ENCODE assay signal across 14 cellular contexts in the genomic region with DNA sequence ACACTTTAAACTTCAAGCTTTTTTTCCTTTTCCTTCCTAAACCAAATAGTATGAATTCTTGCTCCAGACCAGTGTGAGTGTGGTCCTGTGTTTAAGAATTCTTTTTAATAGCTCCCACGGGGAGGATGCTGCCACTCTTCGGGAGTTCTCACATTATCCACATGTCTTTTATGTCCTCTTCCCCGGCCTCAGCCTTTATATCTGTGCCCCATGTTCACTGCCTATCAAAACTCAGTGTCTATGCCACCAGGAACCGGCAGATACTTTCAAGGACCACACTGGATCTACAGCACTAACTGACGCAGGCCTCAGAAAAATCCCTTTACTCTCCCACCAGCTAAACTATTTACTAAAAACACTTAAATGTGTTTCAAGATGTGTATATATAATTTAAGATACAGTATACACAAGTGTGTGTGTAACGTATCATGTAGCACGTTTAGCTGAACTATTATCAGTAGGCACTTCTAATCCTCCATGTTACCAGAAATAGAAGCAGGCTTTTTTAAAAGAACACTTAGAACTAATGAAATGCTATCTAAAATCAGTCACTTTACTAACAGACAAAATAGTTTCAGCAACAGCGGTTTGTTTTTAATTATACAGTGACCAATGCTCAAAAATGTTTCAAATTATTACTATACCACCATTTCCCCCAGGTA.
DNase-seq lines count a peak whose midpoint lies in the region; ATAC-seq and TF ChIP-seq lines count a peak whose summit lies in the region.
"Had no signal": no experiment of that assay in that cellular context is flagged by ENCODE, and none has a peak within 500 bp of the region (broad histone marks: within the 10 kb centered on the region; RNA-seq: fewer than 3 reads in every experiment).

No MANE protein-coding gene starts in this region.

- no peaks in the 10 kb centered on the region for H3K9me3 Mint-ChIP-seq in mesothelial cell of epicardium
- H3K9me3 Mint-ChIP-seq: IgD-negative memory B cell had no signal

- H3K27ac ChIP-seq in IMR-90 (ENCODE audit: insufficient read depth, low read length) = no peak overlapping the region
- peak overlapping the region; percentile 1 to 61 for H3K27ac ChIP-seq in thoracic aorta

- no peak overlapping the region for H3K4me3 Mint-ChIP-seq in mesothelial cell of epicardium
- H3K4me3 Mint-ChIP-seq: IgD-negative memory B cell had no signal

- H3K9me1 ChIP-seq in IMR-90 (ENCODE audit: insufficient read depth, low read length) = peaks cover 2% of the 10 kb centered on the region; the same call in 1 of the 2 replicates

- in situ Hi-C loops in IMR-90 (cut with MboI; ENCODE audit: low sequenced_read_pairs) = no loop called here
- in situ Hi-C loops in G401 (cut with HindIII; ENCODE audit: low sequenced_read_pairs) = no loop called here

- no peak for DNase-seq in IMR-90
- DNase-seq in Right ventricle myocardium superior = no peak
- no peak for DNase-seq in mesothelial cell of epicardium (ENCODE audit: low spot score in 2 of 2, unreplicated experiment in 2 of 2)
- no peak for DNase-seq in thoracic aorta (ENCODE audit: low spot score)
- DNase-seq in T-helper 2 cell = no peak
- DNase-seq in G401 (ENCODE audit: low spot score) = no peak
- no peak for DNase-seq in cerebellar nuclear complex (lab: John Stamatoyannopoulos, UW)
- DNase-seq: AML-193, DMS53, HCEC 1CT, NCI-H1417, NCI-H2029 treated with DMSO at 0.1 percent for 48 hours, NCI-H69 had no signal

- POLR2A ChIA-PET in IMR-90 (lab: Charles Lee; ENCODE audit: unreplicated experiment) = no interaction called here

- H2BK15ac ChIP-seq in IMR-90 (ENCODE audit: low read depth, low read length) = no peak overlapping the region

- CTCF ChIA-PET in IMR-90 (lab: Yijun Ruan, JAX) = no interaction called here

- H3K9me3 ChIP-seq in IMR-90 (ENCODE audit: control insufficient read depth, insufficient read depth, low read length) = no peaks in the 10 kb centered on the region
- H3K9me3 ChIP-seq in thoracic aorta = no peaks in the 10 kb centered on the region

- H3K9ac ChIP-seq in IMR-90 (ENCODE audit: low read depth, low read length) = no peak overlapping the region

- H2BK5ac ChIP-seq in IMR-90 (ENCODE audit: low read depth, low read length, poor library complexity, severe bottlenecking) = no peak overlapping the region

- no peaks in the 10 kb centered on the region for H3K27me3 ChIP-seq in IMR-90 (ENCODE audit: control insufficient read depth, insufficient read depth, low read length)
- no peaks in the 10 kb centered on the region for H3K27me3 ChIP-seq in thoracic aorta (replicated peaks; ENCODE audit: insufficient read depth)

- no peaks in the 10 kb centered on the region for H3K27me3 Mint-ChIP-seq in mesothelial cell of epicardium (ENCODE audit: low read depth)
- H3K27me3 Mint-ChIP-seq: IgD-negative memory B cell had no signal

- H3K18ac ChIP-seq in IMR-90 (ENCODE audit: low read depth, low read length) = no peak overlapping the region

- H2BK120ac ChIP-seq in IMR-90 (ENCODE audit: low read depth, low read length) = no peak overlapping the region

- H2BK20ac ChIP-seq in IMR-90 (ENCODE audit: low read depth, low read length) = no peak overlapping the region

- H2AK5ac ChIP-seq in IMR-90 (ENCODE audit: low read depth, low read length) = no peak overlapping the region

- no peak overlapping the region for H3K4me2 ChIP-seq in IMR-90 (ENCODE audit: low read depth, low read length)

- no peak for TF ChIP-seq POLR2A in IMR-90 (IDR thresholded peaks at IDR 0.05; ENCODE audit: low read depth, low read length)

- peaks cover 3% of the 10 kb centered on the region; the same call in 1 of the 2 replicates for H3K4me1 ChIP-seq in IMR-90 (ENCODE audit: control insufficient read depth, insufficient read depth, low read length)
- H3K4me1 ChIP-seq in thoracic aorta (ENCODE audit: control insufficient read depth in 1 of 2, low read depth in 2 of 2) = peaks cover 17 to 53% of the 10 kb centered on the region in 2 donors

- H4K91ac ChIP-seq in IMR-90 (ENCODE audit: insufficient read depth, low read depth, low read length) = no peak overlapping the region

- H3K4me1 Mint-ChIP-seq in mesothelial cell of epicardium = peaks cover 18% of the 10 kb centered on the region

- TF ChIP-seq RAD21 in IMR-90 (IDR thresholded peaks at IDR 0.05; ENCODE audit: low read length) = no peak

- H3K23ac ChIP-seq in IMR-90 (ENCODE audit: low read depth, low read length) = peak overlapping the region; percentile 42; the same call in 1 of the 2 replicates

- no peak overlapping the region for H3K14ac ChIP-seq in IMR-90 (replicated peaks; ENCODE audit: low read depth, low read length)

- H3K36me3 Mint-ChIP-seq in mesothelial cell of epicardium = peaks cover 5% of the 10 kb centered on the region

- BruUV-seq in IMR-90 (replicated peaks; lab: Mats Ljungman, UMichigan) = no TSS peak

- peak overlapping the region; percentile 10 for H3K27ac Mint-ChIP-seq in mesothelial cell of epicardium

- intact Hi-C loops in IMR-90 (cut with micrococcal nuclease) (no loop called here), Right ventricle myocardium superior (cut with DNase I) (no loop called here)

- dilution Hi-C loops in IMR-90 (cut with HindIII; ENCODE audit: low sequenced_read_pairs, unreplicated experiment) = no loop called here

- H3K56ac ChIP-seq in IMR-90 (ENCODE audit: extremely low read depth, insufficient read depth, low read length) = no peak overlapping the region

- H3K36me3 ChIP-seq in IMR-90 (ENCODE audit: control insufficient read depth, insufficient read depth, low read length) = no peaks in the 10 kb centered on the region
- H3K36me3 ChIP-seq in thoracic aorta = no peaks in the 10 kb centered on the region

- no peaks in the 10 kb centered on the region for H4K20me1 ChIP-seq in IMR-90 (ENCODE audit: insufficient read depth, low read length)

- WGBS in IMR-90 (ENCODE audit: extremely low coverage in 2 of 2, insufficient read length in 1 of 2), 2 experiments = 33% methylated on average over 1 of the region's 8 CpGs; no CpG with 5 or more reads in 1 of the 2 experiments

- H3K4ac ChIP-seq in IMR-90 (ENCODE audit: low read depth, low read length) = no peak overlapping the region

- H3K4me3 ChIP-seq in IMR-90 (ENCODE audit: insufficient read depth, low read depth, low read length) (no peak overlapping the region), thoracic aorta (no peak overlapping the region)

- no peak overlapping the region for H2AFZ ChIP-seq in IMR-90 (replicated peaks; ENCODE audit: low read length, poor library complexity)

- H3K79me1 ChIP-seq in IMR-90 (ENCODE audit: low read depth in 1 of 2, low read length in 2 of 2) = no peaks in the 10 kb centered on the region; a peak in 2 of 4 replicates

- H4K5ac ChIP-seq in IMR-90 (ENCODE audit: low read depth, low read length) = no peak overlapping the region

- no peak overlapping the region for H2AK9ac ChIP-seq in IMR-90 (replicated peaks; ENCODE audit: low read depth, low read length, poor library complexity)

- ATAC-seq in IMR-90 (ENCODE audit: low read depth) = peak; percentile 27; the same call in 1 of the 2 replicates
- ATAC-seq in Right ventricle myocardium superior (ENCODE audit: poor library complexity) = peak; percentile 66
- ATAC-seq in thoracic aorta (ENCODE audit: insufficient number of reproducible peaks, low FRiP score, low read depth) = no peak

- no peak for TF ChIP-seq CTCF in IMR-90 (conservative IDR thresholded peaks at IDR 0.05; ENCODE audit: low read depth, low read length)
- no peak for TF ChIP-seq CTCF in mesothelial cell of epicardium (IDR thresholded peaks at IDR 0.05; ENCODE audit: unreplicated experiment)
- no peak for TF ChIP-seq CTCF in thoracic aorta (IDR thresholded peaks at IDR 0.05)

- H4K8ac ChIP-seq in IMR-90 (ENCODE audit: low read depth in 2 of 2, low read length in 2 of 2) = no peak overlapping the region

TF ChIP-seq in IMR-90, 13 proteins besides CTCF, POLR2A, EP300 and RAD21:
- TF ChIP-seq, protein P1, sequence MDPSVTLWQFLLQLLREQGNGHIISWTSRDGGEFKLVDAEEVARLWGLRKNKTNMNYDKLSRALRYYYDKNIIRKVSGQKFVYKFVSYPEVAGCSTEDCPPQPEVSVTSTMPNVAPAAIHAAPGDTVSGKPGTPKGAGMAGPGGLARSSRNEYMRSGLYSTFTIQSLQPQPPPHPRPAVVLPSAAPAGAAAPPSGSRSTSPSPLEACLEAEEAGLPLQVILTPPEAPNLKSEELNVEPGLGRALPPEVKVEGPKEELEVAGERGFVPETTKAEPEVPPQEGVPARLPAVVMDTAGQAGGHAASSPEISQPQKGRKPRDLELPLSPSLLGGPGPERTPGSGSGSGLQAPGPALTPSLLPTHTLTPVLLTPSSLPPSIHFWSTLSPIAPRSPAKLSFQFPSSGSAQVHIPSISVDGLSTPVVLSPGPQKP (IDR thresholded peaks at IDR 0.05; ENCODE audit: borderline replicate concordance, low read depth, low read length) = no peak
- TF ChIP-seq NFE2L2 (IDR thresholded peaks at IDR 0.05; ENCODE audit: low read depth, low read length) (no peak), CEBPB (IDR thresholded peaks at IDR 0.05; ENCODE audit: low read depth, low read length) (no peak), RCOR1 (IDR thresholded peaks at IDR 0.05; ENCODE audit: insufficient replicate concordance, low read length) (no peak), CHD1 (IDR thresholded peaks at IDR 0.05; ENCODE audit: low read depth, low read length) (no peak), RFX5 (IDR thresholded peaks at IDR 0.05; ENCODE audit: low read depth, low read length) (no peak), MAFK (IDR thresholded peaks at IDR 0.05; ENCODE audit: low read depth, low read length) (no peak), MAZ (IDR thresholded peaks at IDR 0.05; ENCODE audit: borderline replicate concordance, low read depth, low read length) (no peak), FOS (IDR thresholded peaks at IDR 0.05; ENCODE audit: low read depth, low read length) (no peak)
- TF ChIP-seq, protein P2, sequence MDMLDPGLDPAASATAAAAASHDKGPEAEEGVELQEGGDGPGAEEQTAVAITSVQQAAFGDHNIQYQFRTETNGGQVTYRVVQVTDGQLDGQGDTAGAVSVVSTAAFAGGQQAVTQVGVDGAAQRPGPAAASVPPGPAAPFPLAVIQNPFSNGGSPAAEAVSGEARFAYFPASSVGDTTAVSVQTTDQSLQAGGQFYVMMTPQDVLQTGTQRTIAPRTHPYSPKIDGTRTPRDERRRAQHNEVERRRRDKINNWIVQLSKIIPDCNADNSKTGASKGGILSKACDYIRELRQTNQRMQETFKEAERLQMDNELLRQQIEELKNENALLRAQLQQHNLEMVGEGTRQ (IDR thresholded peaks at IDR 0.05; ENCODE audit: low read depth, low read length) = no peak
